In the genomic region with DNA sequence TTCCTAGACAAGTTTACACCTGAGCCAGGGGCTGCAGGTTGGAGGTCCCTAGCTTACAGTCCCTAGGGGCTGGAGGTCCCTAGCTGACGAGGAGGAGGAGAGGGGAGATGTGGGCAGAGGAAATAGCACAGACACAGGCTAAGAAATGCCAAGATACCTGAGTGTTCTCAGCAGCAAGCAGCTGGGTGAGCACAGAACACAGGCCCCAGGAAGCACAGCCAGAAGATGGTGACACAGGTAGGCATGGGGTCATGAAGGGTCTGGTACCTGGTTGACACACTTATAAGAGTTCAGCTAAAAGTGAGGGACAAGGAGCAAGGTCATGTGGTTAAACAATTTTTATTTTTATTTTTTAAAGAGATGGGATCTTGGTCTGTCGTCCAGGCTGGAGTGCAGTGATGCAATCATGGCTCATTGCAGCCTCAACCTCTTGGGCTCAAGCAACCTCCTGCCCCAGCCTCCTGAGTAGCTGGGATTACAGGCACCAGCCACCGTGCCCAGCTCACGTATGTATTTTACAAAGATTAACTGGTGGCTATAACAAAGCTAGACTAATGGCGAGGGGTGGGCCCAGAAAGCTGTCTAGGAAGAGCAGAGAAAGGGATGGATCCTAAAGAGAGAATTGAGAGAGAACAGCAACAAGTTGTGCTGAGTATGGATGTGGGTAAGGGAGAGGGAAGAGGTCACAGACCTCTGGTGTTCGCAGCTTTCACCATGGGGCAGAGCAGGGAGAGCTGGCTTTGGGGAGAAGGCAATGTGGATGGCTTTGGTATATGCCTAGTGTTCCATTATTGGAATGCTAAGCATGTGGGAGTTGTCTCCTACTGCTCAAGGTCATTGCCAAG, we compare ENCODE assay signal across 1 cellular context.
TF ChIP-seq lines count a peak whose summit lies in the region.

No MANE protein-coding gene starts in this region.

TF ChIP-seq in SK-N-SH treated with all-trans-retinoic acid at 6 μM for 48 hours, 23 proteins besides CTCF, POLR2A, EP300 and RAD21 (continued from another document):
- TF ChIP-seq CSRNP3 (CRISPR knock-in tag; IDR thresholded peaks at IDR 0.05) (no peak), RARB (CRISPR knock-in tag; IDR thresholded peaks at IDR 0.05) (no peak), ZNF8 (CRISPR knock-in tag; IDR thresholded peaks at IDR 0.05) (no peak), ESRRG (CRISPR knock-in tag; IDR thresholded peaks at IDR 0.05) (no peak), ZFP3 (CRISPR knock-in tag; IDR thresholded peaks at IDR 0.05) (no peak), GLIS3 (CRISPR knock-in tag; IDR thresholded peaks at IDR 0.05) (no peak), BACH2 (CRISPR knock-in tag; IDR thresholded peaks at IDR 0.05; ENCODE audit: borderline replicate concordance) (no peak), TOX (CRISPR knock-in tag; IDR thresholded peaks at IDR 0.05; ENCODE audit: borderline replicate concordance) (no peak), ZC3H10 (CRISPR knock-in tag; IDR thresholded peaks at IDR 0.05) (no peak)
- TF ChIP-seq, protein P1, sequence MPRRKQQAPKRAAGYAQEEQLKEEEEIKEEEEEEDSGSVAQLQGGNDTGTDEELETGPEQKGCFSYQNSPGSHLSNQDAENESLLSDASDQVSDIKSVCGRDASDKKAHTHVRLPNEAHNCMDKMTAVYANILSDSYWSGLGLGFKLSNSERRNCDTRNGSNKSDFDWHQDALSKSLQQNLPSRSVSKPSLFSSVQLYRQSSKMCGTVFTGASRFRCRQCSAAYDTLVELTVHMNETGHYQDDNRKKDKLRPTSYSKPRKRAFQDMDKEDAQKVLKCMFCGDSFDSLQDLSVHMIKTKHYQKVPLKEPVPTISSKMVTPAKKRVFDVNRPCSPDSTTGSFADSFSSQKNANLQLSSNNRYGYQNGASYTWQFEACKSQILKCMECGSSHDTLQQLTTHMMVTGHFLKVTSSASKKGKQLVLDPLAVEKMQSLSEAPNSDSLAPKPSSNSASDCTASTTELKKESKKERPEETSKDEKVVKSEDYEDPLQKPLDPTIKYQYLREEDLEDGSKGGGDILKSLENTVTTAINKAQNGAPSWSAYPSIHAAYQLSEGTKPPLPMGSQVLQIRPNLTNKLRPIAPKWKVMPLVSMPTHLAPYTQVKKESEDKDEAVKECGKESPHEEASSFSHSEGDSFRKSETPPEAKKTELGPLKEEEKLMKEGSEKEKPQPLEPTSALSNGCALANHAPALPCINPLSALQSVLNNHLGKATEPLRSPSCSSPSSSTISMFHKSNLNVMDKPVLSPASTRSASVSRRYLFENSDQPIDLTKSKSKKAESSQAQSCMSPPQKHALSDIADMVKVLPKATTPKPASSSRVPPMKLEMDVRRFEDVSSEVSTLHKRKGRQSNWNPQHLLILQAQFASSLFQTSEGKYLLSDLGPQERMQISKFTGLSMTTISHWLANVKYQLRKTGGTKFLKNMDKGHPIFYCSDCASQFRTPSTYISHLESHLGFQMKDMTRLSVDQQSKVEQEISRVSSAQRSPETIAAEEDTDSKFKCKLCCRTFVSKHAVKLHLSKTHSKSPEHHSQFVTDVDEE (CRISPR knock-in tag; IDR thresholded peaks at IDR 0.05) = no peak
- TF ChIP-seq, protein P2, sequence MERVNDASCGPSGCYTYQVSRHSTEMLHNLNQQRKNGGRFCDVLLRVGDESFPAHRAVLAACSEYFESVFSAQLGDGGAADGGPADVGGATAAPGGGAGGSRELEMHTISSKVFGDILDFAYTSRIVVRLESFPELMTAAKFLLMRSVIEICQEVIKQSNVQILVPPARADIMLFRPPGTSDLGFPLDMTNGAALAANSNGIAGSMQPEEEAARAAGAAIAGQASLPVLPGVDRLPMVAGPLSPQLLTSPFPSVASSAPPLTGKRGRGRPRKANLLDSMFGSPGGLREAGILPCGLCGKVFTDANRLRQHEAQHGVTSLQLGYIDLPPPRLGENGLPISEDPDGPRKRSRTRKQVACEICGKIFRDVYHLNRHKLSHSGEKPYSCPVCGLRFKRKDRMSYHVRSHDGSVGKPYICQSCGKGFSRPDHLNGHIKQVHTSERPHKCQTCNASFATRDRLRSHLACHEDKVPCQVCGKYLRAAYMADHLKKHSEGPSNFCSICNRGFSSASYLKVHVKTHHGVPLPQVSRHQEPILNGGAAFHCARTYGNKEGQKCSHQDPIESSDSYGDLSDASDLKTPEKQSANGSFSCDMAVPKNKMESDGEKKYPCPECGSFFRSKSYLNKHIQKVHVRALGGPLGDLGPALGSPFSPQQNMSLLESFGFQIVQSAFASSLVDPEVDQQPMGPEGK (CRISPR knock-in tag; IDR thresholded peaks at IDR 0.05; ENCODE audit: borderline replicate concordance) = no peak
